In genomic region chr2:163785162-163785561, GRCh38 we compare ENCODE assay signal across 35 cellular contexts.
"Had no signal": no experiment of that assay in that cellular context is flagged by ENCODE, and none has a peak within 500 bp of the region (broad histone marks: within the 10 kb centered on the region; RNA-seq: fewer than 3 reads in every experiment).

No MANE protein-coding gene starts in this region.

- H3K4me3 ChIP-seq: MG63 had no signal

- H3K27me3 ChIP-seq: MG63 had no signal

- DNase-seq: Karpas-422, Kasumi-1, MG63, MM.1S, MV-4-11, NCI-H1048, NCI-H1092, NCI-H1092 treated with DMSO at 0.1 percent for 48 hours, NCI-H1105, NCI-H1105 treated with DMSO at 0.1 percent for 48 hours, NCI-H1417, NCI-H1417 treated with DMSO at 0.1 percent for 48 hours, NCI-H1436, NCI-H1436 treated with DMSO at 0.1 percent for 48 hours, NCI-H146, NCI-H1694, NCI-H1694 treated with DMSO at 0.1 percent for 48 hours, NCI-H187, NCI-H187 treated with DMSO at 0.1 percent for 48 hours, NCI-H1930, NCI-H2029, NCI-H2029 treated with DMSO at 0.1 percent for 48 hours, NCI-H2081, NCI-H2081 treated with DMSO at 0.1 percent for 48 hours, NCI-H2107, NCI-H2171, NCI-H2171 treated with DMSO at 0.1 percent for 48 hours, NCI-H2227 treated with DMSO at 0.1 percent for 48 hours, NCI-H226, NCI-H345, NCI-H446, NCI-H446 treated with DMSO at 0.1 percent for 48 hours, NCI-H510A, NCI-H510A treated with DMSO at 0.1 percent for 48 hours, NCI-H524 had no signal

- H3K36me3 ChIP-seq: MG63 had no signal
